Comparison of ENCODE assay signal across 10 cellular contexts in the genomic region with DNA sequence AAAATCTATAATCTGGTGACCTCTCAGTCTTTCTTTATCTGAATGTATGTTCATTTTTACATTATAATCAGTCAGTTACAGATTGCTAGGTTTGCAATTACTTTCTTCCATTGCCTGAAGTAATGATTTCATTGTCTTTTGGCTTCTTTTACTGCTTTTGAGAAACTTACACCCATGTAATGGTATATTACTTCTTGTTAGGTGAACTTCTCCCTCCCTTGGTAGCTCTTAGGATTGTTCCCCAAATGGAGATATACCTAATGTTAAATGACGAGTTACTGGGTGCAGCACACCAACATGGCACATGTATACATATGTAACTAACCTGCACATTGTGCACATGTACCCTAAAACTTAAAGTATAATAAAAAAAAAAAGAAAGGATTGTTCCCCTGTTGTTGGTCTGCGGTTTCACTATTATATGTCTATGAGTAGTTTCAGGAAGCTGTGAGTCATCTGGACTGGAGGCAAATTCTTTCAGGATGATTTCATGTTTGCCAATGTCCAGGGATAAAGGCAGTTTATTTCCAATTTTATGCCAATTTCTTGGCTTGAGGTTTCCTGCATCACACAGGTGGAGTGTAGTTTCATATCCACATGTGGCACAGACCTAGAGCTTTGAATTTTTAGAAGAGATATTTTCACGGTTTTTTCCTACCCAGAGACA. TPM values are rescaled to one million over a fixed set of nuclear protein-coding genes. Genes with fewer than 3 reads are reported as not detected.
DNase-seq lines count a peak whose midpoint lies in the region; ATAC-seq and TF ChIP-seq lines count a peak whose summit lies in the region.
"Had no signal": no experiment of that assay in that cellular context is flagged by ENCODE, and none has a peak within 500 bp of the region (broad histone marks: within the 10 kb centered on the region; RNA-seq: fewer than 3 reads in every experiment).

No MANE protein-coding gene starts in this region.

- no peak for ATAC-seq in activated CD4-positive, alpha-beta T cell treated with anti-CD3 and anti-CD28 coated beads for 36 hours
- no peak for ATAC-seq in HG02884 (IDR thresholded peaks at IDR 0.05; ENCODE audit: unreplicated experiment)
- ATAC-seq: left ventricle myocardium superior had no signal

- H3K27me3 Mint-ChIP-seq in activated CD4-positive, alpha-beta T cell treated with anti-CD3 and anti-CD28 coated beads for 36 hours = no peaks in the 10 kb centered on the region

- intact Hi-C loops in activated CD4-positive, alpha-beta T cell treated with anti-CD3 and anti-CD28 coated beads for 36 hours (cut with DNase I, micrococcal nuclease) = no loop called here

- POLR2A ChIA-PET in activated CD4-positive, alpha-beta T cell treated with anti-CD3 and anti-CD28 coated beads for 36 hours (lab: Charles Lee) = no interaction called here

- in situ Hi-C loops in GM13976 (cut with MboI; ENCODE audit: low sequenced_read_pairs, unreplicated experiment) = no loop called here

- no peak overlapping the region for H3K4me3 Mint-ChIP-seq in activated CD4-positive, alpha-beta T cell treated with anti-CD3 and anti-CD28 coated beads for 36 hours

- DNase-seq in A172 (ENCODE audit: low spot score) (peak; percentile 51), HS-5 (ENCODE audit: low read depth) (peak; percentile 58), amniotic stem cell (lab: John Stamatoyannopoulos, UW) (peak; percentile 2), glomerular visceral epithelial cell (ENCODE audit: extremely low spot score) (peak; percentile 68), GM13976 (ENCODE audit: low spot score) (no peak), iPS-NIHi11 (ENCODE audit: low spot score) (no peak)
- no peak for DNase-seq in activated CD4-positive, alpha-beta T cell treated with anti-CD3 and anti-CD28 coated beads for 36 hours
- DNase-seq: left ventricle myocardium superior, retina had no signal

- CTCF ChIA-PET in activated CD4-positive, alpha-beta T cell treated with anti-CD3 and anti-CD28 coated beads for 36 hours (lab: Charles Lee) = no interaction called here

- H3K36me3 Mint-ChIP-seq in activated CD4-positive, alpha-beta T cell treated with anti-CD3 and anti-CD28 coated beads for 36 hours (ENCODE audit: low read depth) = no peaks in the 10 kb centered on the region

- H3K4me1 Mint-ChIP-seq in activated CD4-positive, alpha-beta T cell treated with anti-CD3 and anti-CD28 coated beads for 36 hours = no peaks in the 10 kb centered on the region

- H3K9me3 Mint-ChIP-seq in activated CD4-positive, alpha-beta T cell treated with anti-CD3 and anti-CD28 coated beads for 36 hours (ENCODE audit: low read depth) = no peaks in the 10 kb centered on the region

- TF ChIP-seq CTCF in GM13976 (IDR thresholded peaks at IDR 0.05; ENCODE audit: borderline replicate concordance, control extremely low read depth, extremely low read depth, insufficient read depth, missing control alignments) = no peak

- H3K27ac Mint-ChIP-seq in activated CD4-positive, alpha-beta T cell treated with anti-CD3 and anti-CD28 coated beads for 36 hours = no peak overlapping the region

RNA-seq across cellular contexts. Expression of gene SPANXC, which starts 21.8 kb away (rescaled TPM):
- not detected in 2 replicates for total RNA-seq in A172 (2014; rRNA removed; shearing (Covaris generic))
- not detected for total RNA-seq in activated CD4-positive, alpha-beta T cell treated with anti-CD3 and anti-CD28 coated beads for 36 hours
- total RNA-seq: left ventricle myocardium superior had no signal

RNA-seq across cellular contexts. Expression of gene LDOC1, which starts 43.5 kb away (rescaled TPM):
- total RNA-seq in A172 (2014; rRNA removed; shearing (Covaris generic)) = 3.1 and 6.2 TPM in 2 replicates
- total RNA-seq in activated CD4-positive, alpha-beta T cell treated with anti-CD3 and anti-CD28 coated beads for 36 hours = 1 to 10 TPM; 5.3 to 6.0 TPM

Comparison
In these comparisons a context has a peak if more than half of its experiments do, and no peak if none do; other contexts are left out.
1. DNase-seq: peak in A172 (single experiment), HS-5 (single experiment), amniotic stem cell (single experiment) and glomerular visceral epithelial cell (single experiment); none in activated CD4-positive, alpha-beta T cell treated with anti-CD3 and anti-CD28 coated beads for 36 hours (single experiment), GM13976 (single experiment) and iPS-NIHi11 (single experiment).